In genomic region chr15:96356494-96357455, GRCh38 we compare ENCODE assay signal across 8 cellular contexts. TPM values are rescaled to one million over a fixed set of nuclear protein-coding genes. Genes with fewer than 3 reads are reported as not detected.
DNase-seq lines count a peak whose midpoint lies in the region; ATAC-seq and TF ChIP-seq lines count a peak whose summit lies in the region.

No MANE protein-coding gene starts in this region.

- WGBS in heart left ventricle, 4 donors, result 0 to 1% (median 1%) methylated on average over 33 to 67 of the region's 67 CpGs
- 1 to 2% (median 1%) methylated on average over 66 to 67 of the region's 67 CpGs for WGBS in psoas muscle, 3 donors

- no peaks in the 10 kb centered on the region for H3K36me3 Mint-ChIP-seq in activated naive CD8-positive, alpha-beta T cell treated with anti-CD3 and anti-CD28 coated beads for 36 hours

- peaks cover 13% of the 10 kb centered on the region for H3K4me1 ChIP-seq in KMS-11 (ENCODE audit: low read depth, poor library complexity, severe bottlenecking)
- H3K4me1 ChIP-seq in heart left ventricle, result peaks cover 0 to 66% (median 30%) of the 10 kb centered on the region in 12 donors
- H3K4me1 ChIP-seq in psoas muscle, result peaks cover 3% of the 10 kb centered on the region
- H3K4me1 ChIP-seq in vagina, result peaks cover 56% of the 10 kb centered on the region

- TF ChIP-seq CTCF in KMS-11 (conservative IDR thresholded peaks at IDR 0.05; ENCODE audit: low read depth, low read length), result peak; percentile 89
- TF ChIP-seq CTCF in heart left ventricle (IDR thresholded peaks at IDR 0.05), result peak; percentile 93 to 99 (median 97)
- peak; percentile 99 for TF ChIP-seq CTCF in psoas muscle (IDR thresholded peaks at IDR 0.05)
- TF ChIP-seq CTCF in vagina (IDR thresholded peaks at IDR 0.05), result peak; percentile 88 to 91 (median 88)

- H3K9me3 ChIP-seq in heart left ventricle, result no peaks in the 10 kb centered on the region
- H3K9me3 ChIP-seq in psoas muscle, result no peaks in the 10 kb centered on the region
- H3K9me3 ChIP-seq in vagina, result no peaks in the 10 kb centered on the region

- H3K4me2 ChIP-seq in KMS-11, result peak overlapping the region; percentile 85

- H2AFZ ChIP-seq in KMS-11 (ENCODE audit: low read depth), result peak overlapping the region; percentile 63

- no peaks in the 10 kb centered on the region for H4K20me1 ChIP-seq in KMS-11 (ENCODE audit: insufficient read depth)

- H3K9me3 Mint-ChIP-seq in activated naive CD8-positive, alpha-beta T cell treated with anti-CD3 and anti-CD28 coated beads for 36 hours, result peaks cover 3% of the 10 kb centered on the region

- intact Hi-C loops in heart left ventricle (cut with DNase I) (loop anchor here (2.0 to 10.0 kb wide), 17 partner anchors 226 to 1684 kb away; no protein-coding TSS in a partner anchor), psoas muscle (cut with DNase I) (loop anchor here (2.0 to 10.0 kb wide), 5 partner anchors 226 to 1398 kb away; no protein-coding TSS in a partner anchor), vagina (cut with DNase I) (loop anchor here (5.0 kb wide), 1 partner anchor 536 kb away; no protein-coding TSS in a partner anchor)

- ATAC-seq in GM21786 (IDR thresholded peaks at IDR 0.05; ENCODE audit: unreplicated experiment) (peak; percentile 72), heart left ventricle (peak; percentile 49 to 72 (median 63)), psoas muscle (peak; percentile 70 to 88 (median 82))

- H3K4me3 Mint-ChIP-seq in activated naive CD8-positive, alpha-beta T cell treated with anti-CD3 and anti-CD28 coated beads for 36 hours, result peak overlapping the region; percentile 71

- H3K4me3 ChIP-seq in KMS-11 (IDR thresholded peaks at IDR 0.05; ENCODE audit: insufficient read depth, low read depth, low read length), result no peak overlapping the region
- H3K4me3 ChIP-seq in heart left ventricle, result peak overlapping the region; percentile 35 to 77 (median 65)
- peak overlapping the region; percentile 68 for H3K4me3 ChIP-seq in psoas muscle
- H3K4me3 ChIP-seq in vagina, result peak overlapping the region; percentile 59 to 68

- peaks cover 22% of the 10 kb centered on the region for H3K4me1 Mint-ChIP-seq in activated naive CD8-positive, alpha-beta T cell treated with anti-CD3 and anti-CD28 coated beads for 36 hours

- H3K27ac Mint-ChIP-seq in activated naive CD8-positive, alpha-beta T cell treated with anti-CD3 and anti-CD28 coated beads for 36 hours, result peak overlapping the region; percentile 7

- H3K27me3 ChIP-seq in KMS-11 (ENCODE audit: insufficient read depth, low read depth) (peaks cover 6% of the 10 kb centered on the region; the same call in 1 of the 2 replicates), heart left ventricle (peaks cover 6 to 98% (median 61%) of the 10 kb centered on the region in 9 donors), psoas muscle (ENCODE audit: insufficient read depth in 3 of 3, low read length in 2 of 3) (peaks cover 4 to 78% (median 28%) of the 10 kb centered on the region in 3 donors), vagina (no peaks in the 10 kb centered on the region)

- H3K27ac ChIP-seq in KMS-11 (no peak overlapping the region), heart left ventricle (peak overlapping the region in 11 of 12 donors; percentile 44 to 77 (median 59)), psoas muscle (peak overlapping the region; percentile 19), vagina (peak overlapping the region; percentile 99)

- DNase-seq in GF-D8 (lab: John Stamatoyannopoulos, UW), result peak; percentile 14
- peak; percentile 60 for DNase-seq in SKM-1 (lab: John Stamatoyannopoulos, UW; ENCODE audit: unreplicated experiment)
- peak; percentile 74 for DNase-seq in activated naive CD8-positive, alpha-beta T cell treated with anti-CD3 and anti-CD28 coated beads for 36 hours
- DNase-seq in heart left ventricle, result peak; percentile 76 to 88 (median 80)
- peak; percentile 80 to 87 for DNase-seq in psoas muscle
- peak in 1 of 2 donors; percentile 72 for DNase-seq in vagina (ENCODE audit: extremely low spot score in 2 of 2)

- peak overlapping the region; percentile 56 for H3K9ac ChIP-seq in KMS-11

- H3K27me3 Mint-ChIP-seq in activated naive CD8-positive, alpha-beta T cell treated with anti-CD3 and anti-CD28 coated beads for 36 hours, result peaks cover 66% of the 10 kb centered on the region

- no peaks in the 10 kb centered on the region for H3K36me3 ChIP-seq in KMS-11 (ENCODE audit: insufficient read depth)
- H3K36me3 ChIP-seq in heart left ventricle, result no peaks in the 10 kb centered on the region
- no peaks in the 10 kb centered on the region for H3K36me3 ChIP-seq in psoas muscle (ENCODE audit: insufficient read depth in 1 of 2, low read depth in 1 of 2)
- H3K36me3 ChIP-seq in vagina, result no peaks in the 10 kb centered on the region

- H3K79me2 ChIP-seq in KMS-11 (ENCODE audit: insufficient read depth, low read depth), result no peaks in the 10 kb centered on the region

- peak in 1 of 2 donors; percentile 18 for TF ChIP-seq POLR2A in heart left ventricle (IDR thresholded peaks at IDR 0.05)
- no peak for TF ChIP-seq POLR2A in vagina (IDR thresholded peaks at IDR 0.05)

RNA-seq across cellular contexts. Expression of gene NR2F2, which starts 26.3 kb away (rescaled TPM):
- total RNA-seq in activated naive CD8-positive, alpha-beta T cell treated with anti-CD3 and anti-CD28 coated beads for 36 hours, result not detected
- total RNA-seq in heart left ventricle, result 10 to 100 TPM; 11.9 to 22.4 (median 16.5) TPM
- polyA plus RNA-seq in heart left ventricle, result 10 to 100 TPM; 11.8 to 16.1 TPM
- total RNA-seq in psoas muscle, result 10 to 100 TPM; 14.5 to 17.1 (median 15.7) TPM
- 10 to 100 TPM; 10.3 to 20.1 (median 11.3) TPM for polyA plus RNA-seq in psoas muscle
- total RNA-seq in vagina, result 39.8 TPM

Comparison
In these comparisons a context has a peak if more than half of its experiments do, and no peak if none do; other contexts are left out.
1. RNA of gene NR2F2, which starts 26.3 kb away (total RNA-seq): 39.8 TPM in vagina (single experiment), 14.5 to 17.1 TPM in psoas muscle and 11.9 to 22.4 TPM in heart left ventricle; not detected in activated naive CD8-positive, alpha-beta T cell treated with anti-CD3 and anti-CD28 coated beads for 36 hours; every median in the first group is over 10 times any median in the second.
2. Peak in every context shown above with its lines, with median percentiles within 50 percentile points of each other: ATAC-seq and CTCF ChIP-seq.